8 cellular contexts compared by ENCODE assay signal in the genomic region with DNA sequence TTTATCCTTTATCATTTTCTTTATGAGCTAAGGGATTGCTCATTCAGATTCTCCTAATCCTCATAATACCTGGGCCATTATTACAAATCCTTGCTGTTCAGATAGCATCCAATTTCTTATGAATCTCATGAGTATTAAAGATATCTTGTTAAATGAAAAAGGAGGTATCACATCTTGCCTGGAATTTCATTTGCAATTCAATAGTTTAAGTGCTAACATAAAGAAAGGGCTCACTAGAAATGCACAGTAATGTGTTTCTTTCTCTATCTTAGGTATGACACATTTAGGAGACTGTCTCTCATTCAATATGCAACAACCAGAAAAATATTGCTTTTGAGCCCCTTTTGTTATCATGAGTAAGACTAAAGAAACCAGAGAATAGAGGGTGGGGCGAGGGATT.
"Had no signal": no experiment of that assay in that cellular context is flagged by ENCODE, and none has a peak within 500 bp of the region (broad histone marks: within the 10 kb centered on the region; RNA-seq: fewer than 3 reads in every experiment).

No MANE protein-coding gene starts in this region.

- DNase-seq: GDM1, GF-D8 had no signal

- FAIRE-seq: G401.6, GM12878, GM12891, GM12892, GM18507, GM19239 had no signal

- H3K4me3 ChIP-seq: GM12878 had no signal
